1 cellular context compared by ENCODE assay signal in the genomic region with DNA sequence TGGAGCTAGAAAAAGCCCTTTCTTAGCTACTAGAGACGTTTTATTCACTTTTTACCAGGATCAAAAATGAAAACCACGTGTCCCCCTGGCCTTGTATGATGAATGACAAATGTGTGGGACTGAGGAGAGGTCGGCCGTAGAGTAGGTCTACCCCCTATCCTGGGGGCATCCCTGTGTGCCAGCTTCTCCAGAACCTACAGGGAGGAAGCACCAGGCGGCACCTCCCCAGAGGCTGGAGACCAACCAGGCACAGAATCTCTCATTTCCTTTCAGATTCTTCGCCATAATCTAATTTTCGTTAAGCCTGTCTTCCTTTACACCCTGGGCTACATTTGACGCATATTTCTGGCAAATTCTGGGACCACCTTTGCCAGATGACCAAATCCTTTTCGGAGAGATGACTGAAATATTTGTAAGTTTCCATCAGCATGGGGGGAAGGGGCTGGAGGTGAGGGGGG.
TF ChIP-seq lines count a peak whose summit lies in the region.

No MANE protein-coding gene starts in this region.

TF ChIP-seq in HCT116, 20 proteins besides CTCF, POLR2A, EP300 and RAD21:
- TF ChIP-seq POLR2AphosphoS5 (IDR thresholded peaks at IDR 0.05; ENCODE audit: low read depth, low read length) (no peak), ELF1 (IDR thresholded peaks at IDR 0.05; ENCODE audit: borderline replicate concordance, low read depth) (no peak), JUND (IDR thresholded peaks at IDR 0.05) (no peak), ZNF274 (IDR thresholded peaks at IDR 0.05; ENCODE audit: low read depth, low read length) (no peak), EZH2phosphoT487 (IDR thresholded peaks at IDR 0.05; ENCODE audit: borderline replicate concordance) (no peak), EZH2 (IDR thresholded peaks at IDR 0.05) (no peak), CBX3 (IDR thresholded peaks at IDR 0.05; ENCODE audit: low read depth) (no peak), TCF7L2 (IDR thresholded peaks at IDR 0.05; ENCODE audit: borderline replicate concordance, extremely low read depth, insufficient read depth, insufficient read length) (no peak), ZBTB33 (IDR thresholded peaks at IDR 0.05; ENCODE audit: extremely low read depth, insufficient replicate concordance, low read length) (no peak), YY1 (IDR thresholded peaks at IDR 0.05; ENCODE audit: extremely low read depth, insufficient replicate concordance, low read depth, low read length) (no peak), ZFX (IDR thresholded peaks at IDR 0.05) (no peak), REST (IDR thresholded peaks at IDR 0.05; ENCODE audit: low read depth) (no peak), SP1 (IDR thresholded peaks at IDR 0.05; ENCODE audit: low read depth) (no peak), SIN3A (IDR thresholded peaks at IDR 0.05; ENCODE audit: low read depth) (no peak), EGR1 (IDR thresholded peaks at IDR 0.05; ENCODE audit: low read depth) (no peak), SRF (IDR thresholded peaks at IDR 0.05; ENCODE audit: low read depth) (no peak), FOSL1 (IDR thresholded peaks at IDR 0.05; ENCODE audit: low read depth) (no peak), CEBPB (IDR thresholded peaks at IDR 0.05; ENCODE audit: low read depth) (no peak)
- TF ChIP-seq, protein P1, sequence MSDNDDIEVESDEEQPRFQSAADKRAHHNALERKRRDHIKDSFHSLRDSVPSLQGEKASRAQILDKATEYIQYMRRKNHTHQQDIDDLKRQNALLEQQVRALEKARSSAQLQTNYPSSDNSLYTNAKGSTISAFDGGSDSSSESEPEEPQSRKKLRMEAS (IDR thresholded peaks at IDR 0.05), result no peak
- TF ChIP-seq, protein P2, sequence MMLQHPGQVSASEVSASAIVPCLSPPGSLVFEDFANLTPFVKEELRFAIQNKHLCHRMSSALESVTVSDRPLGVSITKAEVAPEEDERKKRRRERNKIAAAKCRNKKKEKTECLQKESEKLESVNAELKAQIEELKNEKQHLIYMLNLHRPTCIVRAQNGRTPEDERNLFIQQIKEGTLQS (IDR thresholded peaks at IDR 0.05), result no peak
